ENCODE assay signal across 1 cellular context in the genomic region with DNA sequence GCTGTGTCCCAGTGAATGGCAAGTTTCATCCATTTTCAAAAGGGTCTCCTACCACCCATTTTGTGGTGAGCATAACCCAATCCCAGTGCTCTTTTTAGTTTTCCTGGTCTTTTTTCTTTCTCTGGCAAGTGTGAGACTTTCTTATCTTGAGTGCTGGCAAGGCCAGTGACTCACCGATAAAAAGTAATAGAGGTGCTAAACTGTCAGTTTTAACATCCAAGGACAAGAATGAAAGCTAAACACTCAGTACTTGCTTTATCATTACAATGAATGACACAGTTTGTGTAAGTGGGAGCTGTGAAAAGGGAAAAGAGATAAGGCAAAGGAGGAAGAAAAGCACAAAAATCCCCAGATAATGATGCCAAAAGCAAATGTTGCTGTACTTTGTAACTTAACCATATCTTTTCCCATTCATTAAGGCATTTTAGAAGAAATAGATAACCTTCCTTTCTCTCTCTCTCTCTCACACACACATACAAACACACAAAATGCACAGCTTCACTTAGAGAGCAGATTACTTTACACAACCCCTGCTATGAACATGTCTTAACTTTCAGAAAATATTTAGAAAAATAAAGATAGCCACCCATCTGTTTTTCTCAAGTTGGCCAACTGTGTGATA.
TF ChIP-seq lines count a peak whose summit lies in the region.

No MANE protein-coding gene starts in this region.

TF ChIP-seq in H1, 55 proteins besides CTCF, POLR2A, EP300 and RAD21 (continued from another document):
- TF ChIP-seq, protein P1, sequence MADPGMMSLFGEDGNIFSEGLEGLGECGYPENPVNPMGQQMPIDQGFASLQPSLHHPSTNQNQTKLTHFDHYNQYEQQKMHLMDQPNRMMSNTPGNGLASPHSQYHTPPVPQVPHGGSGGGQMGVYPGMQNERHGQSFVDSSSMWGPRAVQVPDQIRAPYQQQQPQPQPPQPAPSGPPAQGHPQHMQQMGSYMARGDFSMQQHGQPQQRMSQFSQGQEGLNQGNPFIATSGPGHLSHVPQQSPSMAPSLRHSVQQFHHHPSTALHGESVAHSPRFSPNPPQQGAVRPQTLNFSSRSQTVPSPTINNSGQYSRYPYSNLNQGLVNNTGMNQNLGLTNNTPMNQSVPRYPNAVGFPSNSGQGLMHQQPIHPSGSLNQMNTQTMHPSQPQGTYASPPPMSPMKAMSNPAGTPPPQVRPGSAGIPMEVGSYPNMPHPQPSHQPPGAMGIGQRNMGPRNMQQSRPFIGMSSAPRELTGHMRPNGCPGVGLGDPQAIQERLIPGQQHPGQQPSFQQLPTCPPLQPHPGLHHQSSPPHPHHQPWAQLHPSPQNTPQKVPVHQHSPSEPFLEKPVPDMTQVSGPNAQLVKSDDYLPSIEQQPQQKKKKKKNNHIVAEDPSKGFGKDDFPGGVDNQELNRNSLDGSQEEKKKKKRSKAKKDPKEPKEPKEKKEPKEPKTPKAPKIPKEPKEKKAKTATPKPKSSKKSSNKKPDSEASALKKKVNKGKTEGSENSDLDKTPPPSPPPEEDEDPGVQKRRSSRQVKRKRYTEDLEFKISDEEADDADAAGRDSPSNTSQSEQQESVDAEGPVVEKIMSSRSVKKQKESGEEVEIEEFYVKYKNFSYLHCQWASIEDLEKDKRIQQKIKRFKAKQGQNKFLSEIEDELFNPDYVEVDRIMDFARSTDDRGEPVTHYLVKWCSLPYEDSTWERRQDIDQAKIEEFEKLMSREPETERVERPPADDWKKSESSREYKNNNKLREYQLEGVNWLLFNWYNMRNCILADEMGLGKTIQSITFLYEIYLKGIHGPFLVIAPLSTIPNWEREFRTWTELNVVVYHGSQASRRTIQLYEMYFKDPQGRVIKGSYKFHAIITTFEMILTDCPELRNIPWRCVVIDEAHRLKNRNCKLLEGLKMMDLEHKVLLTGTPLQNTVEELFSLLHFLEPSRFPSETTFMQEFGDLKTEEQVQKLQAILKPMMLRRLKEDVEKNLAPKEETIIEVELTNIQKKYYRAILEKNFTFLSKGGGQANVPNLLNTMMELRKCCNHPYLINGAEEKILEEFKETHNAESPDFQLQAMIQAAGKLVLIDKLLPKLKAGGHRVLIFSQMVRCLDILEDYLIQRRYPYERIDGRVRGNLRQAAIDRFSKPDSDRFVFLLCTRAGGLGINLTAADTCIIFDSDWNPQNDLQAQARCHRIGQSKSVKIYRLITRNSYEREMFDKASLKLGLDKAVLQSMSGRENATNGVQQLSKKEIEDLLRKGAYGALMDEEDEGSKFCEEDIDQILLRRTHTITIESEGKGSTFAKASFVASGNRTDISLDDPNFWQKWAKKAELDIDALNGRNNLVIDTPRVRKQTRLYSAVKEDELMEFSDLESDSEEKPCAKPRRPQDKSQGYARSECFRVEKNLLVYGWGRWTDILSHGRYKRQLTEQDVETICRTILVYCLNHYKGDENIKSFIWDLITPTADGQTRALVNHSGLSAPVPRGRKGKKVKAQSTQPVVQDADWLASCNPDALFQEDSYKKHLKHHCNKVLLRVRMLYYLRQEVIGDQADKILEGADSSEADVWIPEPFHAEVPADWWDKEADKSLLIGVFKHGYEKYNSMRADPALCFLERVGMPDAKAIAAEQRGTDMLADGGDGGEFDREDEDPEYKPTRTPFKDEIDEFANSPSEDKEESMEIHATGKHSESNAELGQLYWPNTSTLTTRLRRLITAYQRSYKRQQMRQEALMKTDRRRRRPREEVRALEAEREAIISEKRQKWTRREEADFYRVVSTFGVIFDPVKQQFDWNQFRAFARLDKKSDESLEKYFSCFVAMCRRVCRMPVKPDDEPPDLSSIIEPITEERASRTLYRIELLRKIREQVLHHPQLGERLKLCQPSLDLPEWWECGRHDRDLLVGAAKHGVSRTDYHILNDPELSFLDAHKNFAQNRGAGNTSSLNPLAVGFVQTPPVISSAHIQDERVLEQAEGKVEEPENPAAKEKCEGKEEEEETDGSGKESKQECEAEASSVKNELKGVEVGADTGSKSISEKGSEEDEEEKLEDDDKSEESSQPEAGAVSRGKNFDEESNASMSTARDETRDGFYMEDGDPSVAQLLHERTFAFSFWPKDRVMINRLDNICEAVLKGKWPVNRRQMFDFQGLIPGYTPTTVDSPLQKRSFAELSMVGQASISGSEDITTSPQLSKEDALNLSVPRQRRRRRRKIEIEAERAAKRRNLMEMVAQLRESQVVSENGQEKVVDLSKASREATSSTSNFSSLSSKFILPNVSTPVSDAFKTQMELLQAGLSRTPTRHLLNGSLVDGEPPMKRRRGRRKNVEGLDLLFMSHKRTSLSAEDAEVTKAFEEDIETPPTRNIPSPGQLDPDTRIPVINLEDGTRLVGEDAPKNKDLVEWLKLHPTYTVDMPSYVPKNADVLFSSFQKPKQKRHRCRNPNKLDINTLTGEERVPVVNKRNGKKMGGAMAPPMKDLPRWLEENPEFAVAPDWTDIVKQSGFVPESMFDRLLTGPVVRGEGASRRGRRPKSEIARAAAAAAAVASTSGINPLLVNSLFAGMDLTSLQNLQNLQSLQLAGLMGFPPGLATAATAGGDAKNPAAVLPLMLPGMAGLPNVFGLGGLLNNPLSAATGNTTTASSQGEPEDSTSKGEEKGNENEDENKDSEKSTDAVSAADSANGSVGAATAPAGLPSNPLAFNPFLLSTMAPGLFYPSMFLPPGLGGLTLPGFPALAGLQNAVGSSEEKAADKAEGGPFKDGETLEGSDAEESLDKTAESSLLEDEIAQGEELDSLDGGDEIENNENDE (IDR thresholded peaks at IDR 0.05; ENCODE audit: insufficient replicate concordance, low read length), result no peak
- TF ChIP-seq EGR1 (IDR thresholded peaks at IDR 0.05; ENCODE audit: borderline replicate concordance, low read depth, low read length), result no peak
- TF ChIP-seq, protein P2, sequence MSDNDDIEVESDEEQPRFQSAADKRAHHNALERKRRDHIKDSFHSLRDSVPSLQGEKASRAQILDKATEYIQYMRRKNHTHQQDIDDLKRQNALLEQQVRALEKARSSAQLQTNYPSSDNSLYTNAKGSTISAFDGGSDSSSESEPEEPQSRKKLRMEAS (IDR thresholded peaks at IDR 0.05), result no peak
- TF ChIP-seq, protein P3, sequence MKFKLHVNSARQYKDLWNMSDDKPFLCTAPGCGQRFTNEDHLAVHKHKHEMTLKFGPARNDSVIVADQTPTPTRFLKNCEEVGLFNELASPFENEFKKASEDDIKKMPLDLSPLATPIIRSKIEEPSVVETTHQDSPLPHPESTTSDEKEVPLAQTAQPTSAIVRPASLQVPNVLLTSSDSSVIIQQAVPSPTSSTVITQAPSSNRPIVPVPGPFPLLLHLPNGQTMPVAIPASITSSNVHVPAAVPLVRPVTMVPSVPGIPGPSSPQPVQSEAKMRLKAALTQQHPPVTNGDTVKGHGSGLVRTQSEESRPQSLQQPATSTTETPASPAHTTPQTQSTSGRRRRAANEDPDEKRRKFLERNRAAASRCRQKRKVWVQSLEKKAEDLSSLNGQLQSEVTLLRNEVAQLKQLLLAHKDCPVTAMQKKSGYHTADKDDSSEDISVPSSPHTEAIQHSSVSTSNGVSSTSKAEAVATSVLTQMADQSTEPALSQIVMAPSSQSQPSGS (IDR thresholded peaks at IDR 0.05; ENCODE audit: low read length), result no peak
- no peak for TF ChIP-seq NANOG (IDR thresholded peaks at IDR 0.05; ENCODE audit: insufficient read depth, low read depth, low read length, poor library complexity, severe bottlenecking)
